9 cellular contexts compared by ENCODE assay signal in the genomic region with DNA sequence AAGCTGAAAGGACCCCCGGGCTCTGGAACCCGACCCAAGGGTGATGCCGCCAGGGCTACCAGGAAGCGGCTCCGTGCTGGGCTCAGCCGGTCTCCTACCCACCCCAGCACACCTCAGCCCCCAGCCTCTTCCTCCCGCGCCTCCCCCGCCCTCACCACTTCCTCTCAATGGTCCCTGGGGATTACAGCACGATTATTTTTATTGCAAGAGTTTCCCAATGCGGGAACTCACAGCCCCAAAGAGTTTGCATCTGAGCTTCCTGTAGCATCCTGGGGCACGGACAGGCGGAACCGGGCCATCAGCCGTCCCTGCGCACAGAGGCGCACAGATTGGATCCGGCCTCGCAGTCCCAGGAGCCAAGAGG. TPM values are rescaled to one million over a fixed set of nuclear protein-coding genes. Genes with fewer than 3 reads are reported as not detected.
A peak's percentile ranks its signal among the peaks of the same experiment; 100 is the strongest.
DNase-seq lines count a peak whose midpoint lies in the region; ATAC-seq and TF ChIP-seq lines count a peak whose summit lies in the region.
"Had no signal": no experiment of that assay in that cellular context is flagged by ENCODE, and none has a peak within 500 bp of the region (broad histone marks: within the 10 kb centered on the region; RNA-seq: fewer than 3 reads in every experiment).

No MANE protein-coding gene starts in this region.

- H3K9ac ChIP-seq in ES-I3 (ENCODE audit: low read depth, low read length) = peak overlapping the region; percentile 48
- H3K9ac ChIP-seq: KMS-11 had no signal

- H3K4me3 Mint-ChIP-seq in naive B cell = peak overlapping the region; percentile 94 to 98 (median 97)

- intact Hi-C loops in ascending aorta (cut with DNase I) = loop anchor here (5.0 kb wide), 2 partner anchors 39 to 129 kb away; partner anchors contain the start of gene UBE2G2

- peak; percentile 71 for DNase-seq in KBM-7
- DNase-seq in ascending aorta (ENCODE audit: low spot score in 2 of 2) = no peak
- peak; percentile 88 for DNase-seq in naive B cell
- no peak for DNase-seq in DMS53 treated with DMSO at 0.1 percent for 48 hours (lab: John Stamatoyannopoulos, UW; ENCODE audit: unreplicated experiment)
- DNase-seq in putamen (ENCODE audit: low spot score) = no peak

- peaks cover 0 to 3% (median 0%) of the 10 kb centered on the region in 7 donors for H3K9me3 Mint-ChIP-seq in naive B cell

- H3K27me3 Mint-ChIP-seq in naive B cell = no peaks in the 10 kb centered on the region

- H3K36me3 Mint-ChIP-seq in naive B cell = no peaks in the 10 kb centered on the region

- H3K27ac Mint-ChIP-seq in naive B cell = peak overlapping the region; percentile 61 to 97 (median 95)

- H3K27ac ChIP-seq in ascending aorta = no peak overlapping the region
- H3K27ac ChIP-seq: KMS-11 had no signal

- TF ChIP-seq CTCF in ascending aorta (IDR thresholded peaks at IDR 0.05) = no peak

- peak overlapping the region; percentile 39 to 66 for H3K4me3 ChIP-seq in ascending aorta

- H3K27me3 ChIP-seq in ascending aorta = peaks cover 13% of the 10 kb centered on the region

- peaks cover 57 to 74% (median 58%) of the 10 kb centered on the region in 3 donors for H3K4me1 Mint-ChIP-seq in naive B cell

- peak; percentile 61 to 63 for ATAC-seq in naive B cell (ENCODE audit: low read depth in 2 of 2)
- ATAC-seq in GM21737 (IDR thresholded peaks at IDR 0.05; ENCODE audit: unreplicated experiment) = no peak
- no peak for ATAC-seq in GM21515 (IDR thresholded peaks at IDR 0.05; ENCODE audit: unreplicated experiment)

- H3K4me1 ChIP-seq in ES-I3 (ENCODE audit: insufficient read depth, low read length) (peaks cover 26% of the 10 kb centered on the region), ascending aorta (peaks cover 19 to 22% of the 10 kb centered on the region in 2 donors)

- H3K36me3 ChIP-seq in ES-I3 (ENCODE audit: insufficient read depth, low read length) (no peaks in the 10 kb centered on the region), ascending aorta (no peaks in the 10 kb centered on the region)

- no peaks in the 10 kb centered on the region for H3K9me3 ChIP-seq in ES-I3 (ENCODE audit: control insufficient read depth, insufficient read depth, low read length)
- H3K9me3 ChIP-seq in ascending aorta = no peaks in the 10 kb centered on the region

- in situ Hi-C loops in KBM-7 (cut with MboI; ENCODE audit: low pct_unique_long_range_greater_than_20kb, low sequenced_read_pairs) = no loop called here

RNA-seq across cellular contexts. Expression of gene SLX9, which starts 8.7 kb away (rescaled TPM):
- total RNA-seq in ascending aorta = 0.75 TPM
- 10 to 100 TPM in 5 of 6 donors, 1 to 10 TPM in 1; 7.8 to 14.2 (median 12.3) TPM for polyA plus RNA-seq in naive B cell (ENCODE audit: low read depth in 6 of 6)

RNA-seq across cellular contexts. Expression of gene ITGB2, which starts 10.4 kb away (rescaled TPM):
- 65.5 TPM for total RNA-seq in ascending aorta
- polyA plus RNA-seq in naive B cell (ENCODE audit: low read depth in 6 of 6) = 100 to 1,000 TPM; 220 to 346 (median 303) TPM

RNA-seq across cellular contexts. Expression of gene PTTG1IP, which starts 57.6 kb away (rescaled TPM):
- total RNA-seq in ascending aorta = 468 TPM
- polyA plus RNA-seq in naive B cell (ENCODE audit: low read depth in 6 of 6) = 10 to 100 TPM; 28.1 to 43.5 (median 36.1) TPM

Comparison
In these comparisons a context has a peak if more than half of its experiments do, and no peak if none do; other contexts are left out.
1. DNase-seq: peak in KBM-7 (single experiment) and naive B cell (single experiment); none in ascending aorta (0 of 2), DMS53 treated with DMSO at 0.1 percent for 48 hours (single experiment) and putamen (single experiment).
2. ATAC-seq: peak in naive B cell (2 of 2); none in GM21737 (single experiment) and GM21515 (single experiment).